Comparison of ENCODE assay signal across 19 cellular contexts in genomic region chr11:109302591-109303334, GRCh38.
"Had no signal": no experiment of that assay in that cellular context is flagged by ENCODE, and none has a peak within 500 bp of the region (broad histone marks: within the 10 kb centered on the region; RNA-seq: fewer than 3 reads in every experiment).

No MANE protein-coding gene starts in this region.

- H3K27ac ChIP-seq: colonic mucosa, PC-9 had no signal

- H3K4me1 Mint-ChIP-seq: activated B cell treated with CpG ODN at 0.5 μM for 24 hours; activated CD4-positive, alpha-beta T cell treated with anti-CD3 and anti-CD28 coated beads, Interleukin-2, amount 10 ng/mL, durations not matched to agents 7 days and 5 days; activated naive CD8-positive, alpha-beta T cell treated with anti-CD3 and anti-CD28 coated beads, Interleukin-2, amount 10 ng/mL, durations not matched to agents 7 days and 5 days; T-helper 17 cell had no signal

- H3K9me3 Mint-ChIP-seq: activated B cell treated with CpG ODN at 0.5 μM for 24 hours; activated CD4-positive, alpha-beta memory T cell treated with anti-CD3 and anti-CD28 coated beads for 36 hours; activated CD4-positive, alpha-beta T cell treated with anti-CD3 and anti-CD28 coated beads, Interleukin-2, amount 10 ng/mL, durations not matched to agents 7 days and 5 days; activated naive CD8-positive, alpha-beta T cell treated with anti-CD3 and anti-CD28 coated beads, Interleukin-2, amount 10 ng/mL, durations not matched to agents 7 days and 5 days had no signal

- H3K36me3 ChIP-seq: colonic mucosa, MG63 had no signal

- H2AFZ ChIP-seq: PC-9 had no signal

- H3K4me2 ChIP-seq: PC-9 had no signal

- H3K9me3 ChIP-seq: colonic mucosa, MG63 had no signal

- H3K27me3 ChIP-seq: colonic mucosa, MG63 had no signal

- FAIRE-seq: TTC549 had no signal

- DNase-seq: activated B cell treated with CpG ODN at 0.5 μM for 24 hours; activated CD4-positive, alpha-beta memory T cell treated with anti-CD3 and anti-CD28 coated beads for 36 hours; activated CD4-positive, alpha-beta T cell treated with anti-CD3 and anti-CD28 coated beads for 1 hour; activated CD4-positive, alpha-beta T cell treated with anti-CD3 and anti-CD28 coated beads, Interleukin-2, amount 10 ng/mL, durations not matched to agents 7 days and 5 days; activated naive CD4-positive, alpha-beta T cell treated with anti-CD3 and anti-CD28 coated beads, Interleukin-2, amount 50 U/mL, for 16 hours; activated naive CD8-positive, alpha-beta T cell treated with anti-CD3 and anti-CD28 coated beads, Interleukin-2, amount 10 ng/mL, durations not matched to agents 7 days and 5 days; activated T-cell treated with anti-CD3 and anti-CD28 coated beads, Interleukin-2, amount 50 U/mL, for 72 hours; amniotic stem cell; caudate nucleus; colonic mucosa; MG63; NCI-H1105; NCI-H1436; NCI-H1694 treated with DMSO at 0.1 percent for 48 hours; PC-9; SHP77 treated with DMSO at 0.1 percent for 48 hours; T-helper 17 cell; T-helper 9 cell had no signal

- H3K4me3 Mint-ChIP-seq: activated B cell treated with CpG ODN at 0.5 μM for 24 hours; activated CD4-positive, alpha-beta memory T cell treated with anti-CD3 and anti-CD28 coated beads for 36 hours; activated CD4-positive, alpha-beta T cell treated with anti-CD3 and anti-CD28 coated beads, Interleukin-2, amount 10 ng/mL, durations not matched to agents 7 days and 5 days; activated naive CD8-positive, alpha-beta T cell treated with anti-CD3 and anti-CD28 coated beads, Interleukin-2, amount 10 ng/mL, durations not matched to agents 7 days and 5 days; activated T-cell treated with anti-CD3 and anti-CD28 coated beads, Interleukin-2, amount 50 U/mL, for 72 hours; T-helper 17 cell had no signal

- H3K36me3 Mint-ChIP-seq: activated CD4-positive, alpha-beta memory T cell treated with anti-CD3 and anti-CD28 coated beads for 36 hours; activated naive CD8-positive, alpha-beta T cell treated with anti-CD3 and anti-CD28 coated beads, Interleukin-2, amount 10 ng/mL, durations not matched to agents 7 days and 5 days had no signal

- H3K27me3 Mint-ChIP-seq: activated B cell treated with CpG ODN at 0.5 μM for 24 hours; activated CD4-positive, alpha-beta memory T cell treated with anti-CD3 and anti-CD28 coated beads for 36 hours; activated CD4-positive, alpha-beta T cell treated with anti-CD3 and anti-CD28 coated beads, Interleukin-2, amount 10 ng/mL, durations not matched to agents 7 days and 5 days; activated naive CD8-positive, alpha-beta T cell treated with anti-CD3 and anti-CD28 coated beads, Interleukin-2, amount 10 ng/mL, durations not matched to agents 7 days and 5 days; T-helper 17 cell had no signal

- H3K4me1 ChIP-seq: colonic mucosa had no signal

- H3K4me3 ChIP-seq: colonic mucosa, MG63, PC-9 had no signal

- ATAC-seq: activated T-cell treated with anti-CD3 and anti-CD28 coated beads, Interleukin-2, amount 50 U/mL, for 72 hours; T-helper 17 cell had no signal

- H3K27ac Mint-ChIP-seq: activated B cell treated with CpG ODN at 0.5 μM for 24 hours; activated CD4-positive, alpha-beta memory T cell treated with anti-CD3 and anti-CD28 coated beads for 36 hours; activated CD4-positive, alpha-beta T cell treated with anti-CD3 and anti-CD28 coated beads, Interleukin-2, amount 10 ng/mL, durations not matched to agents 7 days and 5 days; activated naive CD8-positive, alpha-beta T cell treated with anti-CD3 and anti-CD28 coated beads, Interleukin-2, amount 10 ng/mL, durations not matched to agents 7 days and 5 days; activated T-cell treated with anti-CD3 and anti-CD28 coated beads, Interleukin-2, amount 50 U/mL, for 72 hours; T-helper 17 cell had no signal
